In the genomic region with DNA sequence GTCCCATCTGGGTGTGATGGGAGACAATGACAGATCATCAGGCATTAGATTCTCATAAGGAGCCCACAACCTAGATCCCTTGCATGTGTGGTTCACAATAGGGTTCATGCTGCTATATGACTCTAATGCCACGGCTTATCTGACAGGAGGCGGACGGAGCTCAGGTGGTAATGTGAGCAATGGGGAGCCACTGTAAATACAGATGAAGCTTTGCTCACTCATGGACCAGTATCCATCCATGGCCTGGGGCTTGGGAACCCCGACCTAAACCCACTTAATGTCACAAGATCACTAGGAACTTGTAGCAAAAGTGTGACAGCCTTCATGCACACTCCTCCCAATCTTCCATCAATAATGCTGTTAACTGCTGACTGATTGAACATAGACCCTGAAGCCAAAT, we compare ENCODE assay signal across 21 cellular contexts.
"Had no signal": no experiment of that assay in that cellular context is flagged by ENCODE, and none has a peak within 500 bp of the region (broad histone marks: within the 10 kb centered on the region; RNA-seq: fewer than 3 reads in every experiment).

No MANE protein-coding gene starts in this region.

- H3K4me3 Mint-ChIP-seq: natural killer cell treated with Interleukin-12 subunit alpha and Interleukin-12 subunit beta and Interleukin-15 and Interleukin-18, amount 100 ng/mL, for 72 hours; stimulated activated effector memory CD8-positive, alpha-beta T cell treated with anti-CD3 and anti-CD28 coated beads, Interleukin-12 subunit alpha, Interleukin-12 subunit beta, amount 100 ng/mL, for 72 hours had no signal

- H3K27me3 ChIP-seq: hepatocyte, neutrophil, suprapubic skin, thyroid gland had no signal

- H3K9me3 Mint-ChIP-seq: natural killer cell treated with Interleukin-12 subunit alpha and Interleukin-12 subunit beta and Interleukin-15 and Interleukin-18, amount 100 ng/mL, for 72 hours; stimulated activated effector memory CD8-positive, alpha-beta T cell treated with anti-CD3 and anti-CD28 coated beads, Interleukin-12 subunit alpha, Interleukin-12 subunit beta, amount 100 ng/mL, for 72 hours had no signal

- H3K27ac ChIP-seq: coronary artery, hepatocyte, neutrophil, suprapubic skin, thyroid gland had no signal

- ATAC-seq: left cardiac atrium; left ventricle myocardium superior; natural killer cell treated with Interleukin-12 subunit alpha and Interleukin-12 subunit beta and Interleukin-15 and Interleukin-18, amount 100 ng/mL, for 72 hours; right cardiac atrium; stimulated activated effector memory CD8-positive, alpha-beta T cell treated with anti-CD3 and anti-CD28 coated beads, Interleukin-12 subunit alpha, Interleukin-12 subunit beta, amount 100 ng/mL, for 72 hours; stimulated activated naive CD8-positive, alpha-beta T cell treated with anti-CD3 and anti-CD28 coated beads, Interleukin-15, Interleukin-2, amounts not matched to agents 100 U/mL and 50 U/mL, for 24 hours had no signal

- H3K27me3 Mint-ChIP-seq: natural killer cell treated with Interleukin-12 subunit alpha and Interleukin-12 subunit beta and Interleukin-15 and Interleukin-18, amount 100 ng/mL, for 72 hours had no signal

- DNase-seq: effector CD4-positive, alpha-beta T cell; foreskin melanocyte; head of caudate nucleus; kidney; left cardiac atrium; left ventricle myocardium superior; mesenchymal stem cell; midbrain; right cardiac atrium; stimulated activated CD4-positive, alpha-beta T cell treated with anti-CD3 and anti-CD28 coated beads, Interleukin-4, amount 100 ng/mL, for 1 hour; stimulated activated CD8-positive, alpha-beta memory T cell treated with anti-CD3 and anti-CD28 coated beads, Interleukin-4, amount 100 ng/mL, for 48 hours; stimulated activated naive CD8-positive, alpha-beta T cell treated with anti-CD3 and anti-CD28 coated beads, Interleukin-15, Interleukin-2, amounts not matched to agents 100 U/mL and 50 U/mL, for 24 hours; thyroid gland had no signal

- H3K4me3 ChIP-seq: coronary artery, hepatocyte, lung, smooth muscle cell, suprapubic skin, thyroid gland had no signal

- H3K9me3 ChIP-seq: neutrophil, suprapubic skin, thyroid gland had no signal

- H3K27ac Mint-ChIP-seq: natural killer cell treated with Interleukin-12 subunit alpha and Interleukin-12 subunit beta and Interleukin-15 and Interleukin-18, amount 100 ng/mL, for 72 hours; stimulated activated effector memory CD8-positive, alpha-beta T cell treated with anti-CD3 and anti-CD28 coated beads, Interleukin-12 subunit alpha, Interleukin-12 subunit beta, amount 100 ng/mL, for 72 hours had no signal
